Comparison of ENCODE assay signal across 22 cellular contexts in the genomic region with DNA sequence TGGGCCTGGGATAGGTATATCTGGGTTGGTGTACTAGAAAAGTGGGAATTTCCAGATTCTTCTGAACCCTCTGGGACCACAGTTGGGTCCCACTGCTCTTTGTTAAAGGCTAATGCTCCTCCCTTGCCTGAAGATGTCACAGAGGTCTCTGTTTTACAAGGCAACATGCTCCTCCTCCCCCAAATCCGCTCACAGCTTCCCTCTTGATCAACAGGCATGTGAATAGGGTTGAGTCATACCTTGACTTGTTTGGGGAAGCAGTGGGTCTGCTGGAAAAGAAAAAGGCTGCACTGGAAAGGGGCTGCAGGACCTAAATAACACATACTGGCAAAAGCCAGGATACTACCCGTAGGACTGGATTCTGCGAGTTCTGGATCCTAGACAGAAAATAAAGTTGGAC.
DNase-seq lines count a peak whose midpoint lies in the region; ATAC-seq, FAIRE-seq and TF ChIP-seq lines count a peak whose summit lies in the region.
"Had no signal": no experiment of that assay in that cellular context is flagged by ENCODE, and none has a peak within 500 bp of the region (broad histone marks: within the 10 kb centered on the region; RNA-seq: fewer than 3 reads in every experiment).

No MANE protein-coding gene starts in this region.

- no peaks in the 10 kb centered on the region for H3K9me1 ChIP-seq in endothelial cell of umbilical vein (replicated peaks; ENCODE audit: control insufficient read depth, extremely low read depth, insufficient read depth, low read length)

- BruUV-seq in endothelial cell of umbilical vein (replicated peaks; lab: Mats Ljungman, UMichigan): no TSS peak

- ATAC-seq in heart left ventricle (no peak), GM19452 (IDR thresholded peaks at IDR 0.05; ENCODE audit: unreplicated experiment) (no peak), HG03135 (IDR thresholded peaks at IDR 0.05; ENCODE audit: unreplicated experiment) (no peak)

- TF ChIP-seq CTCF in endothelial cell of umbilical vein (IDR thresholded peaks at IDR 0.05; ENCODE audit: extremely low read depth in 1 of 2, insufficient read depth in 1 of 2, low read depth in 1 of 2, low read length in 2 of 2): no peak
- no peak for TF ChIP-seq CTCF in heart left ventricle (IDR thresholded peaks at IDR 0.05)

- H3K9ac ChIP-seq in endothelial cell of umbilical vein (replicated peaks; ENCODE audit: extremely low read depth, insufficient read depth, low read length): no peak overlapping the region

- no peak overlapping the region for H3K4me2 ChIP-seq in endothelial cell of umbilical vein (ENCODE audit: insufficient read depth, low read length)

- intact Hi-C loops in endothelial cell of umbilical vein (cut with micrococcal nuclease): loop anchor here (5.0 kb wide), 2 partner anchors 37 to 137 kb away; no protein-coding TSS in a partner anchor
- intact Hi-C loops in heart left ventricle (cut with DNase I): no loop called here

- no peak overlapping the region for H3K4me3 ChIP-seq in endothelial cell of umbilical vein (replicated peaks in 1 of 3; ENCODE audit: insufficient read depth in 1 of 3, low read depth in 1 of 3, low read length in 3 of 3)
- H3K4me3 ChIP-seq in heart left ventricle: no peak overlapping the region
- H3K4me3 ChIP-seq: HAP-1, SJCRH30 had no signal

- DNase-seq in KBM-7: peak; percentile 43
- DNase-seq in NOMO-1 treated with DMSO at 0.1 percent for 48 hours (lab: John Stamatoyannopoulos, UW; ENCODE audit: unreplicated experiment): peak; percentile 16
- DNase-seq in endothelial cell of umbilical vein (ENCODE audit: low read depth, low spot score): peak; percentile 20
- DNase-seq in medulla oblongata (ENCODE audit: extremely low spot score): peak; percentile 66
- DNase-seq in heart left ventricle: no peak
- no peak for DNase-seq in DMS53 (lab: John Stamatoyannopoulos, UW)
- DNase-seq: BE2C; CD8-positive, alpha-beta memory T cell; NCI-H1105; NCI-H1694; NCI-H2107; NCI-H2227 treated with DMSO at 0.1 percent for 48 hours; NCI-H524; OCI-M1; SJCRH30; T-helper 2 cell had no signal

- peaks cover 24% of the 10 kb centered on the region for H3K4me1 ChIP-seq in endothelial cell of umbilical vein (ENCODE audit: control insufficient read depth, extremely low read depth, insufficient read depth, low read length)
- peaks cover 0 to 6% (median 0%) of the 10 kb centered on the region in 12 donors for H3K4me1 ChIP-seq in heart left ventricle
- H3K4me1 ChIP-seq: BE2C, HAP-1, SJCRH30 had no signal

- in situ Hi-C loops in KBM-7 (cut with MboI; ENCODE audit: low pct_unique_long_range_greater_than_20kb, low sequenced_read_pairs): no loop called here

- CTCF ChIA-PET in endothelial cell of umbilical vein (lab: Charles Lee): interaction anchor here (1.2 kb wide), 1 partner anchor 10 kb away, joined by 4 read pairs; no protein-coding TSS in a partner anchor

- POLR2A ChIA-PET in endothelial cell of umbilical vein (lab: Charles Lee): no interaction called here

- H3K9me3 ChIP-seq in endothelial cell of umbilical vein (replicated peaks; ENCODE audit: control insufficient read depth, insufficient read depth, low read length) (no peaks in the 10 kb centered on the region), heart left ventricle (peaks cover 0 to 5% (median 0%) of the 10 kb centered on the region in 12 donors)
- H3K9me3 ChIP-seq: BE2C, HAP-1 had no signal

- H3K36me3 ChIP-seq in endothelial cell of umbilical vein (ENCODE audit: control insufficient read depth in 2 of 2, extremely low read depth in 1 of 2, insufficient read depth in 2 of 2, low read length in 2 of 2) (no peaks in the 10 kb centered on the region), heart left ventricle (no peaks in the 10 kb centered on the region)
- H3K36me3 ChIP-seq: BE2C, HAP-1, SJCRH30 had no signal

- H3K27ac ChIP-seq in endothelial cell of umbilical vein (ENCODE audit: insufficient read depth, low read depth, low read length) (no peak overlapping the region), heart left ventricle (no peak overlapping the region)
- H3K27ac ChIP-seq: HL-60, SJCRH30 had no signal

- TF ChIP-seq POLR2A in endothelial cell of umbilical vein (IDR thresholded peaks at IDR 0.05; ENCODE audit: low read depth, low read length): no peak
- TF ChIP-seq POLR2A in heart left ventricle (IDR thresholded peaks at IDR 0.05): no peak

- H3K79me2 ChIP-seq in endothelial cell of umbilical vein (ENCODE audit: control insufficient read depth, insufficient read depth, low read length): no peaks in the 10 kb centered on the region

- dilution Hi-C loops in endothelial cell of umbilical vein (cut with MboI; ENCODE audit: extremely low pct_ligation_motif_present, low sequenced_read_pairs): no loop called here

- H3K27me3 ChIP-seq in endothelial cell of umbilical vein (ENCODE audit: control insufficient read depth in 2 of 2, insufficient read depth in 2 of 2, low read length in 2 of 2) (no peaks in the 10 kb centered on the region), heart left ventricle (no peaks in the 10 kb centered on the region)
- H3K27me3 ChIP-seq: SJCRH30 had no signal

- FAIRE-seq in endothelial cell of umbilical vein (lab: Jason Lieb, UNC): no peak
- FAIRE-seq: D721Med, GM12892 had no signal

- H4K20me1 ChIP-seq in endothelial cell of umbilical vein (replicated peaks; ENCODE audit: control insufficient read depth, extremely low read depth, insufficient read depth, low read length): no peaks in the 10 kb centered on the region

- WGBS in heart left ventricle, 4 donors: 92 to 97% (median 96%) methylated on average over 3 of the region's 3 CpGs

- H2AFZ ChIP-seq in endothelial cell of umbilical vein (ENCODE audit: low read depth, low read length): no peak overlapping the region

TF ChIP-seq in endothelial cell of umbilical vein, 7 proteins besides CTCF, POLR2A, EP300 and RAD21:
- TF ChIP-seq FOS (IDR thresholded peaks at IDR 0.05; ENCODE audit: borderline replicate concordance, insufficient read depth, low read length): peak; percentile 42
- TF ChIP-seq EZH2 (IDR thresholded peaks at IDR 0.05; ENCODE audit: borderline replicate concordance, low read depth, low read length, severe bottlenecking): no peak
- no peak for TF ChIP-seq MYC (IDR thresholded peaks at IDR 0.05; ENCODE audit: low read depth, low read length)
- TF ChIP-seq POLR2AphosphoS5 (IDR thresholded peaks at IDR 0.05; ENCODE audit: insufficient read depth, low read depth, low read length): no peak
- no peak for TF ChIP-seq GATA2 (IDR thresholded peaks at IDR 0.05; ENCODE audit: insufficient read depth, insufficient read length, low read depth, low read length)
- no peak for TF ChIP-seq JUN (IDR thresholded peaks at IDR 0.05; ENCODE audit: borderline replicate concordance, insufficient read depth, insufficient read length, low read depth)
- TF ChIP-seq, protein P1, sequence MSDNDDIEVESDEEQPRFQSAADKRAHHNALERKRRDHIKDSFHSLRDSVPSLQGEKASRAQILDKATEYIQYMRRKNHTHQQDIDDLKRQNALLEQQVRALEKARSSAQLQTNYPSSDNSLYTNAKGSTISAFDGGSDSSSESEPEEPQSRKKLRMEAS (IDR thresholded peaks at IDR 0.05; ENCODE audit: insufficient read depth, insufficient read length): no peak
TF ChIP-seq in endothelial cell of umbilical vein: peak in this region for 1.

Comparison
In these comparisons a context has a peak if more than half of its experiments do, and no peak if none do; other contexts are left out.
1. DNase-seq: peak in KBM-7 (single experiment), NOMO-1 treated with DMSO at 0.1 percent for 48 hours (single experiment), endothelial cell of umbilical vein (single experiment) and medulla oblongata (single experiment); none in heart left ventricle (0 of 5) and DMS53 (single experiment).